In the genomic region with DNA sequence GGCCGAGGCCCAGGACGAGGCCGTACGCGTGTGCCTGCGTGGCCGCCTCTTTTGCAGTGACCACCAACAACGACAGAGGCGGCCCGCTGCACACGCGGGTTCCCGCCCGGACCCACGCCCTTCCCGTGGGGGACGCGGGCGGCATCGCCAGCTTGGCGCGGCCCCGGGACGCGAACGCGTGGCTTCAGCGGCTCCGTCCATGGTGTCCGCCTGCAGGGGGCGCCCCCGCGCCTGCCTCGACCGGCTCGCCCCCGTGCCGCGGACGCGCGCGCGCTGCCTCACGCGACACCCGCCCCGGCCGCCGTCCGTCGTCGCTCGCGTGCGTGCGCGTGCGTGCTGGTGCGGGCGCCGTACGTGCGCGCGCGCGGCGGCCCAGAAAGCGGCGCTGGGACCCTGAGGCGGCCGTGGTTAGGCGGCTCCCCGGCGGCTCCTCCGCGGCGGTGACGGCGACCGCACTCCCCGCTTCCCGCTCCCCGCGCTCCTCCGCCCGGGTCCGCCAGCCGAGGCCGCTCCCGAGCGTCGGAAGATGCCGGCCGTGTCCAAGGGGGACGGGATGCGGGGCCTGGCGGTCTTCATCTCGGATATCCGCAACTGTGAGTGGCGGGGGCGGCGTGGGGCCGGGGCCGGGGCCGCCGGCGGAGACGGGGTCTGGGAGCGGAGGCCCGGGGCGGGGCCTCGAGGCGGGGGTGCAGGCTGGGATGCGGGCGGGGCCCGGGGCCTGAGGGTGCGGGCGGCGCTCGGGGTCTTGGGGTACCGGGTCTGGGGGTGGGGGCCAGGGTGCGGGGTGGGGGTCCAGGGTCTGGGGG, we compare ENCODE assay signal across 8 cellular contexts. TPM values are rescaled to one million over a fixed set of nuclear protein-coding genes. Genes with fewer than 3 reads are reported as not detected.
DNase-seq lines count a peak whose midpoint lies in the region; ATAC-seq, FAIRE-seq and TF ChIP-seq lines count a peak whose summit lies in the region.

Gene AP2A2 (plus strand): TSS at position 375 of the 806 bp plus-strand sequence. CDS start 152 bp downstream, at position 527.

- peak within 1 kb of the TSS; percentile 75 to 84 (median 79) for H3K4me3 ChIP-seq in HepG2 (replicated peaks in 1 of 3; ENCODE audit: insufficient read depth in 1 of 3, low read depth in 2 of 3, low read length in 3 of 3)

- peak within 1 kb of the TSS; percentile 71 for H3K27ac ChIP-seq in HepG2 (ENCODE audit: extremely low read length, insufficient read depth, low read length)

- peaks cover 83% of the 10 kb centered on the region for H3K4me1 ChIP-seq in HepG2 (ENCODE audit: insufficient read depth, low read length)

- peaks cover 45% of the 10 kb centered on the region for H3K36me3 Mint-ChIP-seq in dendritic cell treated with granulocyte-macrophage colony-stimulating factor and Interleukin-4, amounts not matched to agents 40 ng/mL and 50 ng/mL, for 4 days (ENCODE audit: low read depth)

- H3K9ac ChIP-seq in HepG2 (ENCODE audit: insufficient read depth, low read depth, low read length): peak within 1 kb of the TSS; percentile 78

- TF ChIP-seq CTCF in HepG2 (CRISPR knock-in tag; IDR thresholded peaks at IDR 0.05): peak; percentile 75

- H3K27ac Mint-ChIP-seq in dendritic cell treated with granulocyte-macrophage colony-stimulating factor and Interleukin-4, amounts not matched to agents 40 ng/mL and 50 ng/mL, for 4 days: peak within 1 kb of the TSS; percentile 95

- no peak for FAIRE-seq in HepG2 (lab: Jason Lieb, UNC)

- peaks cover 17% of the 10 kb centered on the region for H4K20me1 ChIP-seq in HepG2 (ENCODE audit: insufficient read depth, low read length)

- TF ChIP-seq POLR2A in HepG2 (IDR thresholded peaks at IDR 0.05; ENCODE audit: insufficient read depth in 1 of 2, low read depth in 2 of 2, low read length in 2 of 2): 0 out of 4 replicates have a peak, but pooled peaks of 1 of the 2 experiments have one; percentile 8

- DNase-seq in AG08395 (ENCODE audit: low spot score): peak; percentile 97
- peak; percentile 75 for DNase-seq in NCI-H460 (ENCODE audit: extremely low read depth, low read depth)
- peak; percentile 90 for DNase-seq in activated CD4-positive, alpha-beta T cell treated with anti-CD3 and anti-CD28 coated beads, Interleukin-2, amount 50 U/mL, for 1 hour
- peak; percentile 58 for DNase-seq in HepG2 (ENCODE audit: low spot score)
- DNase-seq in stimulated activated CD4-positive, alpha-beta T cell treated with anti-CD3 and anti-CD28 coated beads, Interleukin-2, amount 100 ng/mL, for 48 hours: peak; percentile 93 to 97

- peaks cover 3 to 4% of the 10 kb centered on the region in 2 experiments; a peak in 4 of 5 replicates for H3K36me3 ChIP-seq in HepG2 (replicated peaks in 1 of 2; ENCODE audit: control insufficient read depth in 1 of 2, insufficient read depth in 2 of 2, low read length in 2 of 2)

- CTCF ChIA-PET in HepG2 (lab: Yijun Ruan, JAX; ENCODE audit: low intra/inter-chr PET ratio, low total read pairs): no interaction called here

- TF ChIP-seq EP300 in HepG2 (IDR thresholded peaks at IDR 0.05; ENCODE audit: low read depth in 2 of 2, low read length in 2 of 2) (no peak), HepG2 (CRISPR knock-in tag; IDR thresholded peaks at IDR 0.05; ENCODE audit: borderline replicate concordance) (no peak)

- H3K4me3 Mint-ChIP-seq in dendritic cell treated with granulocyte-macrophage colony-stimulating factor and Interleukin-4, amounts not matched to agents 40 ng/mL and 50 ng/mL, for 4 days: peak within 1 kb of the TSS; percentile 84

- peak; percentile 91 for TF ChIP-seq RAD21 in HepG2 (CRISPR knock-in tag; IDR thresholded peaks at IDR 0.05)

- POLR2A ChIA-PET in HepG2 (lab: Yijun Ruan, JAX): interaction anchor here (1.1 to 4.9 kb wide), 5 partner anchors 8 to 27 kb away, joined by 3 to 37 read pairs (median 5); partner anchors contain the start of gene CHID1

- H3K4me1 Mint-ChIP-seq in dendritic cell treated with granulocyte-macrophage colony-stimulating factor and Interleukin-4, amounts not matched to agents 40 ng/mL and 50 ng/mL, for 4 days (ENCODE audit: low read depth): peaks cover 46% of the 10 kb centered on the region

- intact Hi-C loops in dendritic cell treated with granulocyte-macrophage colony-stimulating factor and Interleukin-4, amounts not matched to agents 40 ng/mL and 50 ng/mL, for 4 days (cut with micrococcal nuclease): loop anchor here (2.0 kb wide), 1 partner anchor 15 kb away; the partner anchor contains the start of gene CHID1
- intact Hi-C loops in HepG2 (cut with micrococcal nuclease; ENCODE audit: unreplicated experiment): loop anchor here (2.0 kb wide), 1 partner anchor 27 kb away; no protein-coding TSS in a partner anchor

- in situ Hi-C loops in HepG2 (cut with HindIII; ENCODE audit: extremely low pct_ligation_motif_present, low pct_unique_long_range_greater_than_20kb): no loop called here

- H3K9me3 ChIP-seq in HepG2 (ENCODE audit: low read length): no peaks in the 10 kb centered on the region

- ATAC-seq in GM18861 (IDR thresholded peaks at IDR 0.05; ENCODE audit: unreplicated experiment) (peak; percentile 47), HG03139 (IDR thresholded peaks at IDR 0.05; ENCODE audit: unreplicated experiment) (peak; percentile 53), HepG2 (peak; percentile 11)

- peak within 1 kb of the TSS; percentile 58 for H2AFZ ChIP-seq in HepG2 (ENCODE audit: low read length)

- peak within 1 kb of the TSS; percentile 88 for H3K4me2 ChIP-seq in HepG2 (ENCODE audit: low read depth, low read length)

- H3K79me2 ChIP-seq in HepG2 (ENCODE audit: insufficient read depth, low read length): peaks cover 42% of the 10 kb centered on the region

- WGBS in HepG2 (ENCODE audit: low lambda C conversion rate): 10% methylated on average over 7 of the region's 124 CpGs

- no TSS peak for BruUV-seq in HepG2 (replicated peaks; lab: Mats Ljungman, UMichigan)

- H3K27me3 Mint-ChIP-seq in dendritic cell treated with granulocyte-macrophage colony-stimulating factor and Interleukin-4, amounts not matched to agents 40 ng/mL and 50 ng/mL, for 4 days: no peaks in the 10 kb centered on the region

- no peaks in the 10 kb centered on the region; a peak in 1 of 5 replicates for H3K27me3 ChIP-seq in HepG2 (ENCODE audit: control insufficient read depth in 1 of 2, insufficient read depth in 2 of 2, low read length in 2 of 2)

- no peaks in the 10 kb centered on the region for H3K9me3 Mint-ChIP-seq in dendritic cell treated with granulocyte-macrophage colony-stimulating factor and Interleukin-4, amounts not matched to agents 40 ng/mL and 50 ng/mL, for 4 days

TF ChIP-seq in HepG2, 621 proteins besides CTCF, POLR2A, EP300 and RAD21 (continues in another document):
- TF ChIP-seq SNAI1 (CRISPR knock-in tag; IDR thresholded peaks at IDR 0.05; ENCODE audit: borderline replicate concordance): no peak
- TF ChIP-seq ZNF563 (CRISPR knock-in tag; IDR thresholded peaks at IDR 0.05): peak; percentile 42; the same call in 1 of the 2 replicates
- TF ChIP-seq, protein P1, sequence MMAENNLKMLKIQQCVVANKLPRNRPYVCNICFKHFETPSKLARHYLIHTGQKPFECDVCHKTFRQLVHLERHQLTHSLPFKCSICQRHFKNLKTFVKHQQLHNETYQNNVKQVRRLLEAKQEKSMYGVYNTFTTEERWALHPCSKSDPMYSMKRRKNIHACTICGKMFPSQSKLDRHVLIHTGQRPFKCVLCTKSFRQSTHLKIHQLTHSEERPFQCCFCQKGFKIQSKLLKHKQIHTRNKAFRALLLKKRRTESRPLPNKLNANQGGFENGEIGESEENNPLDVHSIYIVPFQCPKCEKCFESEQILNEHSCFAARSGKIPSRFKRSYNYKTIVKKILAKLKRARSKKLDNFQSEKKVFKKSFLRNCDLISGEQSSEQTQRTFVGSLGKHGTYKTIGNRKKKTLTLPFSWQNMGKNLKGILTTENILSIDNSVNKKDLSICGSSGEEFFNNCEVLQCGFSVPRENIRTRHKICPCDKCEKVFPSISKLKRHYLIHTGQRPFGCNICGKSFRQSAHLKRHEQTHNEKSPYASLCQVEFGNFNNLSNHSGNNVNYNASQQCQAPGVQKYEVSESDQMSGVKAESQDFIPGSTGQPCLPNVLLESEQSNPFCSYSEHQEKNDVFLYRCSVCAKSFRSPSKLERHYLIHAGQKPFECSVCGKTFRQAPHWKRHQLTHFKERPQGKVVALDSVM (CRISPR knock-in tag; IDR thresholded peaks at IDR 0.05): no peak
- TF ChIP-seq SALL1 (CRISPR knock-in tag; IDR thresholded peaks at IDR 0.05): no peak
- no peak for TF ChIP-seq RBAK (CRISPR knock-in tag; IDR thresholded peaks at IDR 0.05)
- TF ChIP-seq ZNF343 (CRISPR knock-in tag; IDR thresholded peaks at IDR 0.05): peak; percentile 42; the same call in 1 of the 2 replicates
- no peak for TF ChIP-seq RBM22 (optimal IDR thresholded peaks at IDR 0.05; ENCODE audit: low read length)
- 0 out of 2 replicates have a peak, but pooled peaks have one; percentile 43 for TF ChIP-seq ZNF674 (CRISPR knock-in tag; IDR thresholded peaks at IDR 0.05; ENCODE audit: low read depth)
- TF ChIP-seq HNRNPUL1 (IDR thresholded peaks at IDR 0.05; ENCODE audit: low read depth, low read length): no peak

RNA-seq across cellular contexts. Expression of gene AP2A2, which starts in this region (rescaled TPM):
- 25.1 and 35.9 TPM in 2 replicates for total RNA-seq in NCI-H460 (2014; rRNA removed; shearing (Covaris generic))
- polyA plus RNA-seq in NCI-H460 (2014; cell fraction: nucleus; rRNA removed): 34.8 and 50.2 TPM in 2 replicates
- 25.7 and 25.9 TPM in 2 replicates for total RNA-seq in HepG2 (2016; rRNA removed; fragmentation: Illumina TruSeq; extraction: Trizol)
- total RNA-seq in HepG2 (2016; cell fraction: cytosol; rRNA removed; fragmentation: Illumina TruSeq; extraction: Trizol; ENCODE audit: low read depth): 22.1 and 25.6 TPM in 2 replicates
- 21.5 and 27.6 TPM in 2 replicates for total RNA-seq in HepG2 (2016; cell fraction: insoluble cytoplasmic fraction; rRNA removed; fragmentation: Illumina TruSeq; extraction: Trizol)
- 26.2 and 26.6 TPM in 2 replicates for total RNA-seq in HepG2 (2016; cell fraction: membrane; rRNA removed; fragmentation: Illumina TruSeq; extraction: Trizol)
- 26.6 and 31.5 TPM in 2 replicates for total RNA-seq in HepG2 (2016; cell fraction: nucleus; rRNA removed; fragmentation: Illumina TruSeq; extraction: Trizol)
- polyA plus RNA-seq in HepG2 (2011; rRNA removed): 74.5 and 75.7 TPM in 2 replicates
- 39.6 and 44.6 TPM in 2 replicates for polyA plus RNA-seq in HepG2 (2011; cell fraction: cytosol; rRNA removed)
- 182 and 223 TPM in 2 replicates for polyA plus RNA-seq in HepG2 (2011; cell fraction: nucleus; rRNA removed)
- polyA plus RNA-seq in HepG2 (2012): 56.1 and 60.7 TPM in 2 replicates
- 7.3 and 8.2 TPM in 2 replicates for polyA plus RNA-seq in HepG2 (2016; cell fraction: cytosol; fragmentation: Illumina TruSeq; extraction: Trizol; ENCODE audit: low read depth)
- polyA plus RNA-seq in HepG2 (2016; cell fraction: insoluble cytoplasmic fraction; fragmentation: Illumina TruSeq; extraction: Trizol; ENCODE audit: low read depth): 31.3 and 36.3 TPM in 2 replicates
- 16.2 and 21.0 TPM in 2 replicates for polyA plus RNA-seq in HepG2 (2016; cell fraction: membrane; fragmentation: Illumina TruSeq; extraction: Trizol; ENCODE audit: low read depth)
- 75.2 and 92.2 TPM in 2 replicates for polyA plus RNA-seq in HepG2 (2016; cell fraction: nucleus; fragmentation: Illumina TruSeq; extraction: Trizol; ENCODE audit: insufficient read depth, low read depth)
- polyA minus RNA-seq in HepG2 (2011; rRNA and poly(A)+ RNA removed; ENCODE audit: low replicate concordance): 90.1 and 145 TPM in 2 replicates
- 78.0 and 102 TPM in 2 replicates for polyA minus RNA-seq in HepG2 (2011; cell fraction: cytosol; rRNA and poly(A)+ RNA removed)
- polyA minus RNA-seq in HepG2 (2011; cell fraction: nucleus; rRNA and poly(A)+ RNA removed): 65.8 and 74.2 TPM in 2 replicates

Comparison
In these comparisons a context has a peak if more than half of its experiments do, and no peak if none do; other contexts are left out.
1. Peak in every context shown above with its lines: DNase-seq, ATAC-seq, H3K4me3 ChIP-seq and H3K27ac ChIP-seq.